Comparison of ENCODE assay signal across 1 cellular context in genomic region chr3:128845695-128846491, GRCh38.
TF ChIP-seq lines count a peak whose summit lies in the region.

No MANE protein-coding gene starts in this region.

TF ChIP-seq in K562, 482 proteins besides CTCF, POLR2A, EP300 and RAD21 (continued from another document and continues in another):
- no peak for TF ChIP-seq CCAR2 (IDR thresholded peaks at IDR 0.05; ENCODE audit: low read depth, low read length)
- no peak for TF ChIP-seq NFIX (CRISPR knock-in tag; IDR thresholded peaks at IDR 0.05; ENCODE audit: low read depth)
- no peak for TF ChIP-seq ETV6 (IDR thresholded peaks at IDR 0.05; ENCODE audit: borderline replicate concordance in 1 of 2, low read depth in 2 of 2, low read length in 1 of 2)
- no peak for TF ChIP-seq ETV6 (CRISPR knock-in tag; IDR thresholded peaks at IDR 0.05; ENCODE audit: borderline replicate concordance)
- no peak for TF ChIP-seq STAT5B (CRISPR knock-in tag; IDR thresholded peaks at IDR 0.05)
- no peak for TF ChIP-seq ARNT (IDR thresholded peaks at IDR 0.05)
- no peak for TF ChIP-seq ZNF197 (CRISPR knock-in tag; IDR thresholded peaks at IDR 0.05; ENCODE audit: low read depth)
- no peak for TF ChIP-seq ZNF3 (CRISPR knock-in tag; IDR thresholded peaks at IDR 0.05)
- no peak for TF ChIP-seq POLR2AphosphoS2 (IDR thresholded peaks at IDR 0.05; ENCODE audit: low read length)
- TF ChIP-seq STAG1 (CRISPR knock-in tag; IDR thresholded peaks at IDR 0.05; ENCODE audit: borderline replicate concordance) = peak; percentile 40
- TF ChIP-seq MTA3 (IDR thresholded peaks at IDR 0.05; ENCODE audit: borderline replicate concordance) = peak; percentile 54; the same call in 1 of the 2 replicates
- TF ChIP-seq RBM17 (IDR thresholded peaks at IDR 0.05; ENCODE audit: borderline replicate concordance, low read depth, low read length) = no peak
- no peak for TF ChIP-seq HNRNPK (IDR thresholded peaks at IDR 0.05; ENCODE audit: low read depth, low read length, poor library complexity, severe bottlenecking)
- no peak for TF ChIP-seq EHMT2 (IDR thresholded peaks at IDR 0.05)
- no peak for TF ChIP-seq XRCC4 (IDR thresholded peaks at IDR 0.05; ENCODE audit: extremely low read depth, insufficient read depth, insufficient read length)
- TF ChIP-seq RERE (CRISPR knock-in tag; IDR thresholded peaks at IDR 0.05; ENCODE audit: borderline replicate concordance) = no peak
- TF ChIP-seq SMC3 (conservative IDR thresholded peaks at IDR 0.05; ENCODE audit: insufficient read depth, low read depth, low read length) = peak; percentile 29; the same call in 1 of the 2 replicates
- no peak for TF ChIP-seq FOXK2 (conservative IDR thresholded peaks at IDR 0.05 in 1 of 2, IDR thresholded peaks at IDR 0.05 in 1 of 2; ENCODE audit: low read depth in 2 of 2)
- no peak for TF ChIP-seq SP2 (IDR thresholded peaks at IDR 0.05; ENCODE audit: extremely low read depth, low read depth, low read length, poor library complexity, severe bottlenecking)
- TF ChIP-seq ESRRA (IDR thresholded peaks at IDR 0.05; ENCODE audit: borderline replicate concordance, low read depth) = peak; percentile 59; the same call in 1 of the 2 replicates
- TF ChIP-seq FOSL1 (tag; conservative IDR thresholded peaks at IDR 0.05) = no peak
- TF ChIP-seq HMG20A (CRISPR knock-in tag; conservative IDR thresholded peaks at IDR 0.05) = no peak
- no peak for TF ChIP-seq ZNF212 (CRISPR knock-in tag; IDR thresholded peaks at IDR 0.05)
- no peak for TF ChIP-seq SMAD3 (CRISPR knock-in tag; conservative IDR thresholded peaks at IDR 0.05)
- TF ChIP-seq ZNF143 (CRISPR knock-in tag; IDR thresholded peaks at IDR 0.05) = no peak
- no peak for TF ChIP-seq ZNF318 (IDR thresholded peaks at IDR 0.05; ENCODE audit: borderline replicate concordance in 1 of 2, low read depth in 1 of 2)
- TF ChIP-seq CSDE1 (IDR thresholded peaks at IDR 0.05) = no peak
- TF ChIP-seq MAFK (IDR thresholded peaks at IDR 0.05; ENCODE audit: low read length) = no peak
- TF ChIP-seq JUN (IDR thresholded peaks at IDR 0.05; ENCODE audit: borderline replicate concordance, low read depth, low read length) = no peak
- TF ChIP-seq JUN (CRISPR knock-in tag; IDR thresholded peaks at IDR 0.05; ENCODE audit: borderline replicate concordance) = no peak; the same call in 1 of the 2 replicates
- TF ChIP-seq MBD1 (CRISPR knock-in tag; IDR thresholded peaks at IDR 0.05) = no peak
- no peak for TF ChIP-seq ILF3 (IDR thresholded peaks at IDR 0.05; ENCODE audit: borderline replicate concordance)
- TF ChIP-seq ZC3H4 (CRISPR knock-in tag; IDR thresholded peaks at IDR 0.05; ENCODE audit: borderline replicate concordance) = no peak
- TF ChIP-seq SIN3A (IDR thresholded peaks at IDR 0.05; ENCODE audit: borderline replicate concordance in 2 of 2, control insufficient read depth in 1 of 2, low read depth in 2 of 2, low read length in 2 of 2) = no peak
- TF ChIP-seq, protein P1, sequence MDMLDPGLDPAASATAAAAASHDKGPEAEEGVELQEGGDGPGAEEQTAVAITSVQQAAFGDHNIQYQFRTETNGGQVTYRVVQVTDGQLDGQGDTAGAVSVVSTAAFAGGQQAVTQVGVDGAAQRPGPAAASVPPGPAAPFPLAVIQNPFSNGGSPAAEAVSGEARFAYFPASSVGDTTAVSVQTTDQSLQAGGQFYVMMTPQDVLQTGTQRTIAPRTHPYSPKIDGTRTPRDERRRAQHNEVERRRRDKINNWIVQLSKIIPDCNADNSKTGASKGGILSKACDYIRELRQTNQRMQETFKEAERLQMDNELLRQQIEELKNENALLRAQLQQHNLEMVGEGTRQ (CRISPR knock-in tag; IDR thresholded peaks at IDR 0.05) = no peak
- TF ChIP-seq FOXP1 (CRISPR knock-in tag; IDR thresholded peaks at IDR 0.05) = no peak; the same call in 1 of the 2 replicates
- TF ChIP-seq ZMIZ1 (IDR thresholded peaks at IDR 0.05; ENCODE audit: low read depth in 2 of 2, low read length in 2 of 2) = no peak
- no peak for TF ChIP-seq POU5F1 (IDR thresholded peaks at IDR 0.05; ENCODE audit: borderline replicate concordance, low read depth, low read length, partially characterized antibody)
- no peak for TF ChIP-seq E2F5 (CRISPR knock-in tag; IDR thresholded peaks at IDR 0.05)
- peak; percentile 20; the same call in 1 of the 2 replicates for TF ChIP-seq TCF3 (CRISPR knock-in tag; IDR thresholded peaks at IDR 0.05)
- no peak for TF ChIP-seq TRIM28 (IDR thresholded peaks at IDR 0.05)
- TF ChIP-seq TAF7 (tag; IDR thresholded peaks at IDR 0.05) = no peak
- TF ChIP-seq TGIF2 (CRISPR knock-in tag; IDR thresholded peaks at IDR 0.05) = no peak
- TF ChIP-seq TAL1 (IDR thresholded peaks at IDR 0.05) = no peak
- no peak for TF ChIP-seq GTF2A2 (tag; IDR thresholded peaks at IDR 0.05)
- no peak for TF ChIP-seq JUNB (CRISPR knock-in tag; conservative IDR thresholded peaks at IDR 0.05)
- TF ChIP-seq ZNF780A (CRISPR knock-in tag; IDR thresholded peaks at IDR 0.05) = no peak
